13 cellular contexts compared by ENCODE assay signal in genomic region chr7:139651308-139651707, GRCh38.
DNase-seq lines count a peak whose midpoint lies in the region; ATAC-seq lines count a peak whose summit lies in the region.
"Had no signal": no experiment of that assay in that cellular context is flagged by ENCODE, and none has a peak within 500 bp of the region (broad histone marks: within the 10 kb centered on the region; RNA-seq: fewer than 3 reads in every experiment).

No MANE protein-coding gene starts in this region.

- no peak for ATAC-seq in stimulated activated effector memory CD8-positive, alpha-beta T cell treated with anti-CD3 and anti-CD28 coated beads, Interleukin-12 subunit alpha, Interleukin-12 subunit beta, amount 100 ng/mL, for 72 hours
- ATAC-seq in GM19351 (IDR thresholded peaks at IDR 0.05; ENCODE audit: unreplicated experiment): no peak
- no peak for ATAC-seq in HG02610 (IDR thresholded peaks at IDR 0.05; ENCODE audit: unreplicated experiment)
- ATAC-seq: effector memory CD8-positive, alpha-beta T cell had no signal

- no peak overlapping the region for H3K4me3 Mint-ChIP-seq in stimulated activated effector memory CD8-positive, alpha-beta T cell treated with anti-CD3 and anti-CD28 coated beads, Interleukin-12 subunit alpha, Interleukin-12 subunit beta, amount 100 ng/mL, for 72 hours
- H3K4me3 Mint-ChIP-seq: activated CD4-positive, alpha-beta T cell treated with anti-CD3 and anti-CD28 coated beads, Interleukin-2, amount 10 ng/mL, durations not matched to agents 7 days and 5 days; effector memory CD8-positive, alpha-beta T cell had no signal

- peaks cover 52% of the 10 kb centered on the region for H3K4me1 Mint-ChIP-seq in stimulated activated effector memory CD8-positive, alpha-beta T cell treated with anti-CD3 and anti-CD28 coated beads, Interleukin-12 subunit alpha, Interleukin-12 subunit beta, amount 100 ng/mL, for 72 hours

- peaks cover 19% of the 10 kb centered on the region for H3K36me3 Mint-ChIP-seq in stimulated activated effector memory CD8-positive, alpha-beta T cell treated with anti-CD3 and anti-CD28 coated beads, Interleukin-12 subunit alpha, Interleukin-12 subunit beta, amount 100 ng/mL, for 72 hours

- DNase-seq in NCI-H1092 treated with DMSO at 0.1 percent for 48 hours (lab: John Stamatoyannopoulos, UW) (peak; percentile 31), NCI-H1092 (lab: John Stamatoyannopoulos, UW) (no peak), RPMI7951 (ENCODE audit: low read depth) (peak; percentile 74), islet precursor cell (peak; percentile 72), NCI-H128 (lab: John Stamatoyannopoulos, UW; ENCODE audit: unreplicated experiment) (no peak)
- no peak for DNase-seq in stimulated activated effector memory CD8-positive, alpha-beta T cell treated with anti-CD3 and anti-CD28 coated beads, Interleukin-12 subunit alpha, Interleukin-12 subunit beta, amount 100 ng/mL, for 72 hours (ENCODE audit: low spot score in 2 of 2)
- DNase-seq: 8988T; activated CD4-positive, alpha-beta T cell treated with anti-CD3 and anti-CD28 coated beads, Interleukin-2, amount 10 ng/mL, durations not matched to agents 7 days and 5 days; effector memory CD8-positive, alpha-beta T cell; T-helper 2 cell; testis had no signal

- peak overlapping the region; percentile 41 for H3K27ac Mint-ChIP-seq in stimulated activated effector memory CD8-positive, alpha-beta T cell treated with anti-CD3 and anti-CD28 coated beads, Interleukin-12 subunit alpha, Interleukin-12 subunit beta, amount 100 ng/mL, for 72 hours
- H3K27ac Mint-ChIP-seq: activated CD4-positive, alpha-beta T cell treated with anti-CD3 and anti-CD28 coated beads, Interleukin-2, amount 10 ng/mL, durations not matched to agents 7 days and 5 days had no signal

- no peaks in the 10 kb centered on the region for H3K9me3 Mint-ChIP-seq in stimulated activated effector memory CD8-positive, alpha-beta T cell treated with anti-CD3 and anti-CD28 coated beads, Interleukin-12 subunit alpha, Interleukin-12 subunit beta, amount 100 ng/mL, for 72 hours
- H3K9me3 Mint-ChIP-seq: activated CD4-positive, alpha-beta T cell treated with anti-CD3 and anti-CD28 coated beads, Interleukin-2, amount 10 ng/mL, durations not matched to agents 7 days and 5 days; effector memory CD8-positive, alpha-beta T cell had no signal

Comparison
In these comparisons a context has a peak if more than half of its experiments do, and no peak if none do; other contexts are left out.
1. DNase-seq: peak in NCI-H1092 treated with DMSO at 0.1 percent for 48 hours (single experiment), RPMI7951 (single experiment) and islet precursor cell (single experiment); none in NCI-H1092 (single experiment), stimulated activated effector memory CD8-positive, alpha-beta T cell treated with anti-CD3 and anti-CD28 coated beads, Interleukin-12 subunit alpha, Interleukin-12 subunit beta, amount 100 ng/mL, for 72 hours (0 of 2) and NCI-H128 (single experiment).